ENCODE assay signal across 1 cellular context in the genomic region with DNA sequence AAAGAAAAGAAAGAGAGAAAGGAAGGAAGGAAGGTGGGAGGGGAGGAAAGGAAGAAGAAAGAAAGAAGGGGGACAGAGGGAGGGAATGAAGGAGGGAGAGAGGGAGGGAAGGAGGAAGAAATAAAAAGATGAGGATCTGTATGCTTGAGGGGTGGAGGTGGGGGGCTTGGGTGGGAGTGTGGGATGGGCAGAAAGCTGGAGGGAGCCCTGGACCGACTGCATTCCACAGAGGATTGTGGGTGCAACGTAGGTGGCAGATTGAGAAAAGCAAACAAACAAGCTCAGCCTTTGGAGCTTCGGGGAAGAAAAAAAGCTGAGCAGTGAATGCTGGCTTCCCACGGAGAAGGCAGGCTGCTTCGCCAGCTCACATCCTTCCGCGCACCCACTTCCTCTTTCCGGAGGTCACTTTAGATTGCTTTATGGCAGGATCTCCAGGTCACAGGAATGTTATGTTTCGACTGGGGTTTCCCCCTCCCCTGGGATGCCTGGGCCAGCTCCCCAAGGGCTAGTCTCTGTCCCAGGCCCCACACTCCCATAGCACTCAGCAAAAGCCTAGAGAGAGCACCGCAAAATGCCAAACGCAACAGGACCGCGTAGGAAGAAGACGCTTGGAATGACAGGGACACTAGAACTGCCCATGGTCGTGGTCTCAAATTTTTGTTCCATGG.
A peak's percentile ranks its signal among the peaks of the same experiment; 100 is the strongest.
TF ChIP-seq lines count a peak whose summit lies in the region.

No MANE protein-coding gene starts in this region.

TF ChIP-seq in HepG2, 621 proteins besides CTCF, POLR2A, EP300 and RAD21 (continued from another document and continues in another):
- peak; percentile 58; the same call in 1 of the 2 replicates for TF ChIP-seq KDM2A (CRISPR knock-in tag; IDR thresholded peaks at IDR 0.05; ENCODE audit: borderline replicate concordance, low read depth)
- no peak for TF ChIP-seq PAX8 (CRISPR knock-in tag; IDR thresholded peaks at IDR 0.05; ENCODE audit: borderline replicate concordance)
- TF ChIP-seq, protein P1, sequence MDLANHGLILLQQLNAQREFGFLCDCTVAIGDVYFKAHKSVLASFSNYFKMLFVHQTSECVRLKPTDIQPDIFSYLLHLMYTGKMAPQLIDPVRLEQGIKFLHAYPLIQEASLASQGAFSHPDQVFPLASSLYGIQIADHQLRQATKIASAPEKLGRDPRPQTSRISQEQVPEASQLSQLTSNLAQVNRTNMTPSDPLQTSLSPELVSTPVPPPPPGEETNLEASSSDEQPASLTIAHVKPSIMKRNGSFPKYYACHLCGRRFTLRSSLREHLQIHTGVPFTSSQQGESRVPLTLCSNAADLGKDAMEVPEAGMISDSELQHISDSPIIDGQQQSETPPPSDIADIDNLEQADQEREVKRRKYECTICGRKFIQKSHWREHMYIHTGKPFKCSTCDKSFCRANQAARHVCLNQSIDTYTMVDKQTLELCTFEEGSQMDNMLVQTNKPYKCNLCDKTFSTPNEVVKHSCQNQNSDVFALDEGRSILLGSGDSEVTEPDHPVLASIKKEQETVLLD (CRISPR knock-in tag; IDR thresholded peaks at IDR 0.05; ENCODE audit: low read depth) = no peak
- no peak for TF ChIP-seq SIN3A (IDR thresholded peaks at IDR 0.05; ENCODE audit: borderline replicate concordance, low read depth, low read length)
- TF ChIP-seq SMARCC2 (IDR thresholded peaks at IDR 0.05) = no peak
- TF ChIP-seq, protein P2, sequence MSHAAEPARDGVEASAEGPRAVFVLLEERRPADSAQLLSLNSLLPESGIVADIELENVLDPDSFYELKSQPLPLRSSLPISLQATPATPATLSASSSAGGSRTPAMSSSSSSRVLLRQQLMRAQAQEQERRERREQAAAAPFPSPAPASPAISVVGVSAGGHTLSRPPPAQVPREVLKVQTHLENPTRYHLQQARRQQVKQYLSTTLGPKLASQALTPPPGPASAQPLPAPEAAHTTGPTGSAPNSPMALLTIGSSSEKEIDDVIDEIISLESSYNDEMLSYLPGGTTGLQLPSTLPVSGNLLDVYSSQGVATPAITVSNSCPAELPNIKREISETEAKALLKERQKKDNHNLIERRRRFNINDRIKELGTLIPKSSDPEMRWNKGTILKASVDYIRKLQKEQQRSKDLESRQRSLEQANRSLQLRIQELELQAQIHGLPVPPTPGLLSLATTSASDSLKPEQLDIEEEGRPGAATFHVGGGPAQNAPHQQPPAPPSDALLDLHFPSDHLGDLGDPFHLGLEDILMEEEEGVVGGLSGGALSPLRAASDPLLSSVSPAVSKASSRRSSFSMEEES (CRISPR knock-in tag; IDR thresholded peaks at IDR 0.05) = peak; percentile 36; the same call in 1 of the 2 replicates
- TF ChIP-seq SMAD3 (CRISPR knock-in tag; IDR thresholded peaks at IDR 0.05) = no peak
- 0 out of 2 replicates have a peak, but pooled peaks have one; percentile 26 for TF ChIP-seq ZNF138 (CRISPR knock-in tag; IDR thresholded peaks at IDR 0.05; ENCODE audit: low read depth)
- TF ChIP-seq ZSCAN9 (CRISPR knock-in tag; IDR thresholded peaks at IDR 0.05; ENCODE audit: borderline replicate concordance) = 0 out of 2 replicates have a peak, but pooled peaks have one; percentile 37
- no peak for TF ChIP-seq NFKBIZ (CRISPR knock-in tag; IDR thresholded peaks at IDR 0.05)
- no peak for TF ChIP-seq DR1 (CRISPR knock-in tag; IDR thresholded peaks at IDR 0.05)
- TF ChIP-seq POLR2AphosphoS2 (IDR thresholded peaks at IDR 0.05; ENCODE audit: low read depth, low read length) = no peak
- TF ChIP-seq ZNF24 (IDR thresholded peaks at IDR 0.05) = no peak
- TF ChIP-seq GPN1 (CRISPR knock-in tag; IDR thresholded peaks at IDR 0.05; ENCODE audit: borderline replicate concordance) = no peak
- peak; percentile 61; the same call in 1 of the 2 replicates for TF ChIP-seq ISL2 (CRISPR knock-in tag; IDR thresholded peaks at IDR 0.05)
- TF ChIP-seq, protein P3, sequence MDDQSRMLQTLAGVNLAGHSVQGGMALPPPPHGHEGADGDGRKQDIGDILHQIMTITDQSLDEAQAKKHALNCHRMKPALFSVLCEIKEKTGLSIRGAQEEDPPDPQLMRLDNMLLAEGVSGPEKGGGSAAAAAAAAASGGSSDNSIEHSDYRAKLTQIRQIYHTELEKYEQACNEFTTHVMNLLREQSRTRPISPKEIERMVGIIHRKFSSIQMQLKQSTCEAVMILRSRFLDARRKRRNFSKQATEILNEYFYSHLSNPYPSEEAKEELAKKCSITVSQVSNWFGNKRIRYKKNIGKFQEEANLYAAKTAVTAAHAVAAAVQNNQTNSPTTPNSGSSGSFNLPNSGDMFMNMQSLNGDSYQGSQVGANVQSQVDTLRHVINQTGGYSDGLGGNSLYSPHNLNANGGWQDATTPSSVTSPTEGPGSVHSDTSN (CRISPR knock-in tag; IDR thresholded peaks at IDR 0.05; ENCODE audit: borderline replicate concordance) = no peak
- TF ChIP-seq ZNF232 (CRISPR knock-in tag; IDR thresholded peaks at IDR 0.05; ENCODE audit: borderline replicate concordance) = no peak
- no peak for TF ChIP-seq FOXC1 (CRISPR knock-in tag; IDR thresholded peaks at IDR 0.05; ENCODE audit: borderline replicate concordance)
- TF ChIP-seq, protein P4, sequence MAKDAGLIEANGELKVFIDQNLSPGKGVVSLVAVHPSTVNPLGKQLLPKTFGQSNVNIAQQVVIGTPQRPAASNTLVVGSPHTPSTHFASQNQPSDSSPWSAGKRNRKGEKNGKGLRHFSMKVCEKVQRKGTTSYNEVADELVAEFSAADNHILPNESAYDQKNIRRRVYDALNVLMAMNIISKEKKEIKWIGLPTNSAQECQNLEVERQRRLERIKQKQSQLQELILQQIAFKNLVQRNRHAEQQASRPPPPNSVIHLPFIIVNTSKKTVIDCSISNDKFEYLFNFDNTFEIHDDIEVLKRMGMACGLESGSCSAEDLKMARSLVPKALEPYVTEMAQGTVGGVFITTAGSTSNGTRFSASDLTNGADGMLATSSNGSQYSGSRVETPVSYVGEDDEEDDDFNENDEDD (CRISPR knock-in tag; IDR thresholded peaks at IDR 0.05; ENCODE audit: borderline replicate concordance) = peak; percentile 41; the same call in 1 of the 2 replicates
- TF ChIP-seq, protein P5, sequence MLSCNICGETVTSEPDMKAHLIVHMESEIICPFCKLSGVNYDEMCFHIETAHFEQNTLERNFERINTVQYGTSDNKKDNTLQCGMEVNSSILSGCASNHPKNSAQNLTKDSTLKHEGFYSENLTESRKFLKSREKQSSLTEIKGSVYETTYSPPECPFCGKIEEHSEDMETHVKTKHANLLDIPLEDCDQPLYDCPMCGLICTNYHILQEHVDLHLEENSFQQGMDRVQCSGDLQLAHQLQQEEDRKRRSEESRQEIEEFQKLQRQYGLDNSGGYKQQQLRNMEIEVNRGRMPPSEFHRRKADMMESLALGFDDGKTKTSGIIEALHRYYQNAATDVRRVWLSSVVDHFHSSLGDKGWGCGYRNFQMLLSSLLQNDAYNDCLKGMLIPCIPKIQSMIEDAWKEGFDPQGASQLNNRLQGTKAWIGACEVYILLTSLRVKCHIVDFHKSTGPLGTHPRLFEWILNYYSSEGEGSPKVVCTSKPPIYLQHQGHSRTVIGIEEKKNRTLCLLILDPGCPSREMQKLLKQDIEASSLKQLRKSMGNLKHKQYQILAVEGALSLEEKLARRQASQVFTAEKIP (CRISPR knock-in tag; IDR thresholded peaks at IDR 0.05; ENCODE audit: borderline replicate concordance) = no peak
- peak; percentile 61 for TF ChIP-seq GABPB1 (CRISPR knock-in tag; IDR thresholded peaks at IDR 0.05)
- TF ChIP-seq, protein P6, sequence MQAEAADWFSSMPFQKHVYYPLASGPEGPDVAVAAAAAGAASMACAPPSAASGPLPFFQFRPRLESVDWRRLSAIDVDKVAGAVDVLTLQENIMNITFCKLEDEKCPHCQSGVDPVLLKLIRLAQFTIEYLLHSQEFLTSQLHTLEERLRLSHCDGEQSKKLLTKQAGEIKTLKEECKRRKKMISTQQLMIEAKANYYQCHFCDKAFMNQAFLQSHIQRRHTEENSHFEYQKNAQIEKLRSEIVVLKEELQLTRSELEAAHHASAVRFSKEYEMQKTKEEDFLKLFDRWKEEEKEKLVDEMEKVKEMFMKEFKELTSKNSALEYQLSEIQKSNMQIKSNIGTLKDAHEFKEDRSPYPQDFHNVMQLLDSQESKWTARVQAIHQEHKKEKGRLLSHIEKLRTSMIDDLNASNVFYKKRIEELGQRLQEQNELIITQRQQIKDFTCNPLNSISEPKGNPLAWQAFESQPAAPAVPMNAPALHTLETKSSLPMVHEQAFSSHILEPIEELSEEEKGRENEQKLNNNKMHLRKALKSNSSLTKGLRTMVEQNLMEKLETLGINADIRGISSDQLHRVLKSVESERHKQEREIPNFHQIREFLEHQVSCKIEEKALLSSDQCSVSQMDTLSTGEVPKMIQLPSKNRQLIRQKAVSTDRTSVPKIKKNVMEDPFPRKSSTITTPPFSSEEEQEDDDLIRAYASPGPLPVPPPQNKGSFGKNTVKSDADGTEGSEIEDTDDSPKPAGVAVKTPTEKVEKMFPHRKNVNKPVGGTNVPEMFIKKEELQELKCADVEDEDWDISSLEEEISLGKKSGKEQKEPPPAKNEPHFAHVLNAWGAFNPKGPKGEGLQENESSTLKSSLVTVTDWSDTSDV (CRISPR knock-in tag; IDR thresholded peaks at IDR 0.05) = no peak
- TF ChIP-seq ZNF143 (CRISPR knock-in tag; IDR thresholded peaks at IDR 0.05) = peak; percentile 77
- no peak for TF ChIP-seq SP140L (CRISPR knock-in tag; IDR thresholded peaks at IDR 0.05; ENCODE audit: borderline replicate concordance)
- TF ChIP-seq, protein P7, sequence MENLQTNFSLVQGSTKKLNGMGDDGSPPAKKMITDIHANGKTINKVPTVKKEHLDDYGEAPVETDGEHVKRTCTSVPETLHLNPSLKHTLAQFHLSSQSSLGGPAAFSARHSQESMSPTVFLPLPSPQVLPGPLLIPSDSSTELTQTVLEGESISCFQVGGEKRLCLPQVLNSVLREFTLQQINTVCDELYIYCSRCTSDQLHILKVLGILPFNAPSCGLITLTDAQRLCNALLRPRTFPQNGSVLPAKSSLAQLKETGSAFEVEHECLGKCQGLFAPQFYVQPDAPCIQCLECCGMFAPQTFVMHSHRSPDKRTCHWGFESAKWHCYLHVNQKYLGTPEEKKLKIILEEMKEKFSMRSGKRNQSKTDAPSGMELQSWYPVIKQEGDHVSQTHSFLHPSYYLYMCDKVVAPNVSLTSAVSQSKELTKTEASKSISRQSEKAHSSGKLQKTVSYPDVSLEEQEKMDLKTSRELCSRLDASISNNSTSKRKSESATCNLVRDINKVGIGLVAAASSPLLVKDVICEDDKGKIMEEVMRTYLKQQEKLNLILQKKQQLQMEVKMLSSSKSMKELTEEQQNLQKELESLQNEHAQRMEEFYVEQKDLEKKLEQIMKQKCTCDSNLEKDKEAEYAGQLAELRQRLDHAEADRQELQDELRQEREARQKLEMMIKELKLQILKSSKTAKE (CRISPR knock-in tag; IDR thresholded peaks at IDR 0.05; ENCODE audit: borderline replicate concordance) = peak; percentile 46; the same call in 1 of the 2 replicates
- TF ChIP-seq, protein P8, sequence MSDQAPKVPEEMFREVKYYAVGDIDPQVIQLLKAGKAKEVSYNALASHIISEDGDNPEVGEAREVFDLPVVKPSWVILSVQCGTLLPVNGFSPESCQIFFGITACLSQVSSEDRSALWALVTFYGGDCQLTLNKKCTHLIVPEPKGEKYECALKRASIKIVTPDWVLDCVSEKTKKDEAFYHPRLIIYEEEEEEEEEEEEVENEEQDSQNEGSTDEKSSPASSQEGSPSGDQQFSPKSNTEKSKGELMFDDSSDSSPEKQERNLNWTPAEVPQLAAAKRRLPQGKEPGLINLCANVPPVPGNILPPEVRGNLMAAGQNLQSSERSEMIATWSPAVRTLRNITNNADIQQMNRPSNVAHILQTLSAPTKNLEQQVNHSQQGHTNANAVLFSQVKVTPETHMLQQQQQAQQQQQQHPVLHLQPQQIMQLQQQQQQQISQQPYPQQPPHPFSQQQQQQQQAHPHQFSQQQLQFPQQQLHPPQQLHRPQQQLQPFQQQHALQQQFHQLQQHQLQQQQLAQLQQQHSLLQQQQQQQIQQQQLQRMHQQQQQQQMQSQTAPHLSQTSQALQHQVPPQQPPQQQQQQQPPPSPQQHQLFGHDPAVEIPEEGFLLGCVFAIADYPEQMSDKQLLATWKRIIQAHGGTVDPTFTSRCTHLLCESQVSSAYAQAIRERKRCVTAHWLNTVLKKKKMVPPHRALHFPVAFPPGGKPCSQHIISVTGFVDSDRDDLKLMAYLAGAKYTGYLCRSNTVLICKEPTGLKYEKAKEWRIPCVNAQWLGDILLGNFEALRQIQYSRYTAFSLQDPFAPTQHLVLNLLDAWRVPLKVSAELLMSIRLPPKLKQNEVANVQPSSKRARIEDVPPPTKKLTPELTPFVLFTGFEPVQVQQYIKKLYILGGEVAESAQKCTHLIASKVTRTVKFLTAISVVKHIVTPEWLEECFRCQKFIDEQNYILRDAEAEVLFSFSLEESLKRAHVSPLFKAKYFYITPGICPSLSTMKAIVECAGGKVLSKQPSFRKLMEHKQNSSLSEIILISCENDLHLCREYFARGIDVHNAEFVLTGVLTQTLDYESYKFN (CRISPR knock-in tag; conservative IDR thresholded peaks at IDR 0.05) = peak; percentile 78; the same call in 1 of the 2 replicates
- TF ChIP-seq ZSCAN29 (CRISPR knock-in tag; conservative IDR thresholded peaks at IDR 0.05) = no peak; the same call in 1 of the 2 replicates
- TF ChIP-seq HMG20A (CRISPR knock-in tag; IDR thresholded peaks at IDR 0.05; ENCODE audit: borderline replicate concordance) = peak; percentile 86; the same call in 1 of the 2 replicates
- TF ChIP-seq SOX6 (IDR thresholded peaks at IDR 0.05) = no peak
- TF ChIP-seq SOX6 (CRISPR knock-in tag; IDR thresholded peaks at IDR 0.05) = peak; percentile 74
- TF ChIP-seq ZNF616 (CRISPR knock-in tag; IDR thresholded peaks at IDR 0.05; ENCODE audit: low read depth) = no peak
- no peak for TF ChIP-seq IKZF4 (CRISPR knock-in tag; IDR thresholded peaks at IDR 0.05; ENCODE audit: borderline replicate concordance, low read depth, not compliant biosample characterization)
- TF ChIP-seq, protein P9, sequence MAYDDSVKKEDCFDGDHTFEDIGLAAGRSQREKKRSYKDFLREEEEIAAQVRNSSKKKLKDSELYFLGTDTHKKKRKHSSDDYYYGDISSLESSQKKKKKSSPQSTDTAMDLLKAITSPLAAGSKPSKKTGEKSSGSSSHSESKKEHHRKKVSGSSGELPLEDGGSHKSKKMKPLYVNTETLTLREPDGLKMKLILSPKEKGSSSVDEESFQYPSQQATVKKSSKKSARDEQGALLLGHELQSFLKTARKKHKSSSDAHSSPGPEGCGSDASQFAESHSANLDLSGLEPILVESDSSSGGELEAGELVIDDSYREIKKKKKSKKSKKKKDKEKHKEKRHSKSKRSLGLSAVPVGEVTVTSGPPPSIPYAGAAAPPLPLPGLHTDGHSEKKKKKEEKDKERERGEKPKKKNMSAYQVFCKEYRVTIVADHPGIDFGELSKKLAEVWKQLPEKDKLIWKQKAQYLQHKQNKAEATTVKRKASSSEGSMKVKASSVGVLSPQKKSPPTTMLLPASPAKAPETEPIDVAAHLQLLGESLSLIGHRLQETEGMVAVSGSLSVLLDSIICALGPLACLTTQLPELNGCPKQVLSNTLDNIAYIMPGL (CRISPR knock-in tag; IDR thresholded peaks at IDR 0.05; ENCODE audit: borderline replicate concordance in 1 of 2, low read depth in 1 of 2) = peak in 1 of 2 experiments; percentile 54; a peak in 1 of 4 replicates
- TF ChIP-seq ZNF703 (CRISPR knock-in tag; IDR thresholded peaks at IDR 0.05; ENCODE audit: borderline replicate concordance) = no peak
- no peak for TF ChIP-seq RFX1 (IDR thresholded peaks at IDR 0.05)
- no peak for TF ChIP-seq MBNL3 (CRISPR knock-in tag; conservative IDR thresholded peaks at IDR 0.05)
